10 cellular contexts compared by ENCODE assay signal in the genomic region with DNA sequence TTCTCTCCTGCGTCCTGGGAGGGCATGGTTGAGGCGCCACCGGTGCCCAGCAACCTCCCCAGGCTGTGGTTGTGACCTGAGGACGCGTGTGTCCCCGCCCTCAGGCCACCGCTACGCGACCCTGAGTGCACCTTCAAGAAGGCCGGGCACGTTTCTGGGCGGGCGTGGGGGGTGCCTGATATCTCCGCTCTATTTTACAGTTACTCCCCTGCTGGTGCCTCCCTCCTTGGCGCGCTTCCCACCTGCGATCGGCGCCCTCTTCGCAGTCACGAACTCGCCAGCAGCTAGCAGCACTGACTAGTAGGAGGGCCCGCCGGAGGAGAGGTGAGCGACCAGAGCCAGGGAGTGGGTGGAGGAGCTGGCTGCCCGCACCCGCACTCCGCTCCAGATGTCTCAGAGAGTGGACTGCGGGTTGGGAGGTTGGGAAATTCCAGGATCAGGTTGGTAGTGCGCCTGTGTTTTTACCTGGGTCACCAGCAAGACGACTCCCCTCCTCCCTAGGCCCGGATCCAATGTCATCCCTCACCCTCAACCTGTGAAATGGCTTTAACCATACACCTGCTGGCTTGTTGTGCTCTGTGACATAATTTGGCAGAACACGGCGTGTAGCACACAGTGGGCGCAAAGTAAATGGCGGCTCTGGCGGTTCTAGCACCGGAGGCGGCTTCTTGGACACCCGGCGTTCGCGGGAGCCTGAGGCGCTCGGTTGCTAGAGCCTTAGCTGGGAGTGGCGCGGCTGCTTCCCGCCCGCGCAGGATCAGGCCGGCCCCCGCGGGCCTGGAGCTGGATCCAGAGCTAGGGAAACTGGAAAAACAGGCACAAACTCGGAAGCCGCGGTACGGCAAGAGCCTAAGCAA. TPM values are rescaled to one million over a fixed set of nuclear protein-coding genes. Genes with fewer than 3 reads are reported as not detected.
DNase-seq lines count a peak whose midpoint lies in the region; ATAC-seq, FAIRE-seq and TF ChIP-seq lines count a peak whose summit lies in the region.
"Had no signal": no experiment of that assay in that cellular context is flagged by ENCODE, and none has a peak within 500 bp of the region (broad histone marks: within the 10 kb centered on the region; RNA-seq: fewer than 3 reads in every experiment).

No MANE protein-coding gene starts in this region.

- H3K27me3 ChIP-seq in OCI-LY1 (ENCODE audit: insufficient read depth, low read length) (peaks cover 13% of the 10 kb centered on the region; the same call in 1 of the 2 replicates), body of pancreas (peaks cover 0 to 12% of the 10 kb centered on the region in 2 donors)

- no peaks in the 10 kb centered on the region for H3K79me2 ChIP-seq in OCI-LY1 (ENCODE audit: insufficient read depth, low read length)

- 13 to 14% methylated on average over 17 to 57 of the region's 57 CpGs for WGBS in body of pancreas, 2 donors

- H3F3A ChIP-seq in OCI-LY1 (ENCODE audit: insufficient read depth, low read length), result no peaks in the 10 kb centered on the region

- peak overlapping the region; percentile 69 for H3K4me3 Mint-ChIP-seq in stimulated activated memory B cell treated with anti-CD40 and anti-IgM and Interleukin-4, amounts not matched to agents 10 μg/mL and 1 μg/mL and 100 μg/mL, for 72 hours

- DNase-seq in body of pancreas (no peak), kidney (peak; percentile 77), hepatic stellate cell (ENCODE audit: low spot score) (no peak), foreskin melanocyte (no peak), activated gamma-delta T cell (lab: John Stamatoyannopoulos, UW) (no peak)

- H3K27ac ChIP-seq in OCI-LY1 (ENCODE audit: low read depth, low read length, poor library complexity, severe bottlenecking) (no peak overlapping the region), body of pancreas (no peak overlapping the region), kidney (ENCODE audit: low read depth in 2 of 2, low read length in 2 of 2) (no peak overlapping the region)

- H3K4me1 Mint-ChIP-seq in stimulated activated memory B cell treated with anti-CD40 and anti-IgM and Interleukin-4, amounts not matched to agents 10 μg/mL and 1 μg/mL and 100 μg/mL, for 72 hours, result peaks cover 14% of the 10 kb centered on the region

- no peaks in the 10 kb centered on the region for H3K4me1 ChIP-seq in OCI-LY1 (ENCODE audit: insufficient read depth, low read length, severe bottlenecking)
- H3K4me1 ChIP-seq in body of pancreas, result peaks cover 18% of the 10 kb centered on the region
- H3K4me1 ChIP-seq in kidney (ENCODE audit: control insufficient read depth in 1 of 2, insufficient read depth in 1 of 2, low read depth in 1 of 2, low read length in 2 of 2), result no peaks in the 10 kb centered on the region

- H3K9me2 ChIP-seq in OCI-LY1 (ENCODE audit: low read depth, low read length), result no peaks in the 10 kb centered on the region

- H3K27me3 Mint-ChIP-seq in stimulated activated memory B cell treated with anti-CD40 and anti-IgM and Interleukin-4, amounts not matched to agents 10 μg/mL and 1 μg/mL and 100 μg/mL, for 72 hours, result peaks cover 74% of the 10 kb centered on the region

- no peaks in the 10 kb centered on the region for H3K36me3 ChIP-seq in OCI-LY1 (ENCODE audit: insufficient read depth, low read length)
- H3K36me3 ChIP-seq in body of pancreas (replicated peaks in 1 of 2; ENCODE audit: insufficient read depth in 1 of 2, low read depth in 2 of 2), result no peaks in the 10 kb centered on the region
- no peaks in the 10 kb centered on the region for H3K36me3 ChIP-seq in kidney (ENCODE audit: control insufficient read depth in 1 of 2, insufficient read depth in 2 of 2, low read length in 2 of 2)

- no peaks in the 10 kb centered on the region for H3K36me3 Mint-ChIP-seq in stimulated activated memory B cell treated with anti-CD40 and anti-IgM and Interleukin-4, amounts not matched to agents 10 μg/mL and 1 μg/mL and 100 μg/mL, for 72 hours

- H3K4me2 ChIP-seq in OCI-LY1 (ENCODE audit: low read length), result peak overlapping the region; percentile 9; the same call in 1 of the 2 replicates

- no peak for TF ChIP-seq CTCF in OCI-LY1 (IDR thresholded peaks at IDR 0.05; ENCODE audit: low read length)
- no peak for TF ChIP-seq CTCF in body of pancreas (IDR thresholded peaks at IDR 0.05)
- no peak for TF ChIP-seq CTCF in kidney (IDR thresholded peaks at IDR 0.05; ENCODE audit: borderline replicate concordance, extremely low read depth, insufficient read depth)

- no peak for TF ChIP-seq POLR2A in body of pancreas (IDR thresholded peaks at IDR 0.05)

- peak overlapping the region; percentile 45 for H3K27ac Mint-ChIP-seq in stimulated activated memory B cell treated with anti-CD40 and anti-IgM and Interleukin-4, amounts not matched to agents 10 μg/mL and 1 μg/mL and 100 μg/mL, for 72 hours

- FAIRE-seq in kidney (lab: Jason Lieb, UNC), result no peak
- FAIRE-seq: endometrium, TTC549 had no signal

- ATAC-seq in body of pancreas, result peak; percentile 18
- ATAC-seq in stimulated activated memory B cell treated with anti-CD40 and anti-IgM and Interleukin-4, amounts not matched to agents 10 μg/mL and 1 μg/mL and 100 μg/mL, for 72 hours, result no peak
- no peak for ATAC-seq in GM19324 (IDR thresholded peaks at IDR 0.05; ENCODE audit: low FRiP score, unreplicated experiment)

- H3K4me3 ChIP-seq in OCI-LY1 (ENCODE audit: low read depth, low read length, poor library complexity, severe bottlenecking), result peak overlapping the region; percentile 31
- H3K4me3 ChIP-seq in body of pancreas, result no peak overlapping the region
- H3K4me3 ChIP-seq in kidney (ENCODE audit: low read length in 2 of 2), result peak overlapping the region in 1 of 2 donors; percentile 21

- H2AFZ ChIP-seq in OCI-LY1 (ENCODE audit: low read length), result no peak overlapping the region

- H3K9me3 ChIP-seq in OCI-LY1 (ENCODE audit: low read length), result no peaks in the 10 kb centered on the region
- H3K9me3 ChIP-seq in body of pancreas, result no peaks in the 10 kb centered on the region
- H3K9me3 ChIP-seq in kidney (ENCODE audit: control insufficient read depth in 1 of 2, low read length in 2 of 2), result no peaks in the 10 kb centered on the region

- H3K9me3 Mint-ChIP-seq in stimulated activated memory B cell treated with anti-CD40 and anti-IgM and Interleukin-4, amounts not matched to agents 10 μg/mL and 1 μg/mL and 100 μg/mL, for 72 hours, result no peaks in the 10 kb centered on the region

- no peak overlapping the region; the same call in 1 of the 2 replicates for H3K9ac ChIP-seq in OCI-LY1 (ENCODE audit: low read length)
- H3K9ac ChIP-seq in kidney (ENCODE audit: low read length in 2 of 2), result no peak overlapping the region

- intact Hi-C loops in body of pancreas (cut with DNase I) (no loop called here), kidney (cut with DNase I) (no loop called here)

- no peaks in the 10 kb centered on the region for H4K20me1 ChIP-seq in OCI-LY1 (ENCODE audit: insufficient read depth, low read length)

RNA-seq across cellular contexts. Expression of a gene that starts 43.4 kb away (rescaled TPM):
- total RNA-seq in body of pancreas (10 to 100 TPM; 60.7 to 67.2 TPM), kidney (72.4 TPM)
- 28.6 TPM for polyA plus RNA-seq in kidney (ENCODE audit: insufficient read depth, low read depth, low replicate concordance)
